In the genomic region with DNA sequence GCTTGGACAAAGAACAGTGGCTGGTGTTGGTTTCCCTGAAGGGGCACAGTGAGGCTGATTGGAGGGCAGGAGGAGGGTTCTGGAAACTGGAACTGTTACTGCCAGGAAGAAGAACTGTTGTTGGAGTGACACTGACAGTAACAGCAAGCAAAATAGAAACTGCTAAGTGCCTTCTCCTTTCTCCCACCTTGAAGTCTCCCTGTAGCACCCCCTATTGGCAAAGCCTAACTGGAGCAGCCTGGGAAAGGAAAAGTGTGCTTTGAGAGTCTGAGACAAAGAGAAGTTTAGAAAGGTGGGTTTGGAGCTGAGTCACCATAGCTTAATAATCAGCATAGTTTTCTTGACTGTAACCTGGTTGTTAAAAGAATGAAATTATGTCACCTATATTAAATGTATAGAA, we compare ENCODE assay signal across 9 cellular contexts. TPM values are rescaled to one million over a fixed set of nuclear protein-coding genes. Genes with fewer than 3 reads are reported as not detected.
DNase-seq lines count a peak whose midpoint lies in the region; ATAC-seq and TF ChIP-seq lines count a peak whose summit lies in the region.
"Had no signal": no experiment of that assay in that cellular context is flagged by ENCODE, and none has a peak within 500 bp of the region (broad histone marks: within the 10 kb centered on the region; RNA-seq: fewer than 3 reads in every experiment).

No MANE protein-coding gene starts in this region.

- in situ Hi-C loops in ACHN (cut with HindIII; ENCODE audit: low pct_ligation_motif_present, low pct_unique_long_range_greater_than_20kb, low sequenced_read_pairs) = no loop called here

- TF ChIP-seq CTCF in GM12873 (IDR thresholded peaks at IDR 0.05; ENCODE audit: insufficient read depth, low read depth, low read length, missing control alignments) = peak; percentile 71
- TF ChIP-seq CTCF in foreskin keratinocyte (conservative IDR thresholded peaks at IDR 0.05) = peak; percentile 70

- peak; percentile 42 for ATAC-seq in foreskin keratinocyte
- ATAC-seq in HG03432 (IDR thresholded peaks at IDR 0.05; ENCODE audit: unreplicated experiment) = no peak
- ATAC-seq in GM21367 (IDR thresholded peaks at IDR 0.05; ENCODE audit: unreplicated experiment) = no peak
- ATAC-seq: T-cell had no signal

- no peak overlapping the region for H3K27ac ChIP-seq in foreskin keratinocyte

- H3K27me3 ChIP-seq in foreskin keratinocyte = peaks cover 19% of the 10 kb centered on the region

- H3K4me1 ChIP-seq in foreskin keratinocyte = no peaks in the 10 kb centered on the region

- DNase-seq in ACHN = peak; percentile 36
- peak; percentile 60 for DNase-seq in RPMI8226
- peak; percentile 12 to 33 for DNase-seq in foreskin keratinocyte
- no peak for DNase-seq in SK-N-DZ (ENCODE audit: low spot score)
- no peak for DNase-seq in epidermal melanocyte (ENCODE audit: insufficient read length, low spot score)

RNA-seq across cellular contexts. Expression of gene TMEM174, which starts 2.5 kb away (rescaled TPM):
- not detected in 2 replicates for total RNA-seq in foreskin keratinocyte
- not detected in 2 replicates for polyA plus RNA-seq in foreskin keratinocyte
- not detected in 2 replicates for polyA plus RNA-seq in SK-N-DZ (2014; cell fraction: cytosol; rRNA removed)
- not detected in 2 replicates for polyA plus RNA-seq in SK-N-DZ (2014; cell fraction: nucleus; rRNA removed)
- total RNA-seq: T-cell had no signal

RNA-seq across cellular contexts. Expression of gene TMEM171, which starts 50.1 kb away (rescaled TPM):
- total RNA-seq in foreskin keratinocyte = 8.0 and 9.8 TPM in 2 replicates
- 8.7 and 9.6 TPM in 2 replicates for polyA plus RNA-seq in foreskin keratinocyte
- not detected in 2 replicates for polyA plus RNA-seq in SK-N-DZ (2014; cell fraction: cytosol; rRNA removed)
- polyA plus RNA-seq in SK-N-DZ (2014; cell fraction: nucleus; rRNA removed) = not detected in 2 replicates

Comparison
In these comparisons a context has a peak if more than half of its experiments do, and no peak if none do; other contexts are left out.
1. DNase-seq: peak in ACHN (single experiment), RPMI8226 (single experiment) and foreskin keratinocyte (2 of 2); none in SK-N-DZ (single experiment) and epidermal melanocyte (single experiment).